In genomic region chr4:704198-704891, GRCh38 we compare ENCODE assay signal across 24 cellular contexts. TPM values are rescaled to one million over a fixed set of nuclear protein-coding genes. Genes with fewer than 3 reads are reported as not detected.
DNase-seq lines count a peak whose midpoint lies in the region; ATAC-seq, FAIRE-seq and TF ChIP-seq lines count a peak whose summit lies in the region.
"Had no signal": no experiment of that assay in that cellular context is flagged by ENCODE, and none has a peak within 500 bp of the region (broad histone marks: within the 10 kb centered on the region; RNA-seq: fewer than 3 reads in every experiment).

No MANE protein-coding gene starts in this region.

- peaks cover 3% of the 10 kb centered on the region for H3F3A ChIP-seq in SK-N-SH (replicated peaks; ENCODE audit: insufficient read depth)

- WGBS in SK-N-SH (ENCODE audit: low lambda C conversion rate): 96% methylated on average over 27 of the region's 46 CpGs
- 89 to 92% methylated on average over 46 of the region's 46 CpGs for WGBS in pancreas, 2 donors

- ATAC-seq in SK-N-SH treated with all-trans-retinoic acid at 6 μM for 48 hours: no peak
- ATAC-seq in DND-41 (ENCODE audit: insufficient read depth, low read depth): no peak
- ATAC-seq in left lobe of liver: no peak
- no peak for ATAC-seq in pancreas

- no peak for TF ChIP-seq EP300 in SK-N-SH (IDR thresholded peaks at IDR 0.05; ENCODE audit: borderline replicate concordance in 1 of 2, low read depth in 1 of 2, low read length in 1 of 2)

- H4K20me1 ChIP-seq in SK-N-SH (ENCODE audit: insufficient read depth): peaks cover 21% of the 10 kb centered on the region
- H4K20me1 ChIP-seq in DND-41 (ENCODE audit: insufficient read depth, low read length): peaks cover 21% of the 10 kb centered on the region

- no peak overlapping the region for H3K27ac ChIP-seq in SK-N-SH (ENCODE audit: low read depth in 2 of 2, low read length in 1 of 2)
- no peak overlapping the region for H3K27ac ChIP-seq in DND-41 (ENCODE audit: low read length)
- no peak overlapping the region for H3K27ac ChIP-seq in pancreas
- H3K27ac ChIP-seq: 22Rv1, foreskin keratinocyte, hepatocyte had no signal

- CTCF ChIA-PET in SK-N-SH (lab: Yijun Ruan, JAX): interaction anchor here (2.4 kb wide), 1 partner anchor 20 kb away, joined by 8 read pairs; no protein-coding TSS in a partner anchor

- TF ChIP-seq CTCF in SK-N-SH (IDR thresholded peaks at IDR 0.05) (no peak), DND-41 (IDR thresholded peaks at IDR 0.05; ENCODE audit: borderline replicate concordance, extremely low read depth, low read length, poor library complexity, severe bottlenecking) (no peak), pancreas (IDR thresholded peaks at IDR 0.05) (no peak)

- no peaks in the 10 kb centered on the region for H3K9me3 ChIP-seq in SK-N-SH
- no peaks in the 10 kb centered on the region for H3K9me3 ChIP-seq in DND-41 (ENCODE audit: insufficient read depth, low read length, severe bottlenecking)
- H3K9me3 ChIP-seq in pancreas: no peaks in the 10 kb centered on the region
- H3K9me3 ChIP-seq: tibial nerve had no signal

- POLR2A ChIA-PET in SK-N-SH (lab: Yijun Ruan, JAX): interaction anchor here (1.4 kb wide), 1 partner anchor 17 kb away, joined by 3 read pairs; no protein-coding TSS in a partner anchor

- H2AFZ ChIP-seq in SK-N-SH (ENCODE audit: low read depth) (no peak overlapping the region), DND-41 (ENCODE audit: low read depth, low read length) (no peak overlapping the region)

- H3K4me2 ChIP-seq in SK-N-SH (no peak overlapping the region), DND-41 (ENCODE audit: insufficient read depth, low read length) (peak overlapping the region; percentile 83; the same call in 1 of the 2 replicates)

- intact Hi-C loops in pancreas (cut with DNase I): no loop called here

- no peaks in the 10 kb centered on the region for H3K27me3 ChIP-seq in SK-N-SH (ENCODE audit: insufficient read depth)
- H3K27me3 ChIP-seq in DND-41 (ENCODE audit: insufficient read depth, low read length, poor library complexity): no peaks in the 10 kb centered on the region
- no peaks in the 10 kb centered on the region for H3K27me3 ChIP-seq in pancreas
- H3K27me3 ChIP-seq: dorsolateral prefrontal cortex, foreskin keratinocyte, hepatocyte, tibial nerve had no signal

- TF ChIP-seq RAD21 in SK-N-SH (IDR thresholded peaks at IDR 0.05; ENCODE audit: low read length): no peak

- no peaks in the 10 kb centered on the region for H3K9me2 ChIP-seq in SK-N-SH

- peaks cover 33% of the 10 kb centered on the region for H3K79me2 ChIP-seq in SK-N-SH (ENCODE audit: insufficient read depth)
- peaks cover 35% of the 10 kb centered on the region for H3K79me2 ChIP-seq in DND-41 (ENCODE audit: insufficient read depth, low read length)

- peaks cover 0 to 17% of the 10 kb centered on the region in 2 experiments; a peak in 2 of 4 replicates for H3K4me1 ChIP-seq in SK-N-SH (ENCODE audit: control insufficient read depth in 1 of 2, insufficient read depth in 2 of 2, low read depth in 1 of 2, low read length in 1 of 2)
- H3K4me1 ChIP-seq in DND-41 (ENCODE audit: insufficient read depth, low read length): peaks cover 33% of the 10 kb centered on the region
- peaks cover 0 to 6% (median 0%) of the 10 kb centered on the region in 3 donors for H3K4me1 ChIP-seq in pancreas
- H3K4me1 ChIP-seq: foreskin keratinocyte had no signal

- H3K9ac ChIP-seq in SK-N-SH: no peak overlapping the region
- no peak overlapping the region for H3K9ac ChIP-seq in DND-41 (ENCODE audit: low read depth, low read length)

- FAIRE-seq in pancreas (lab: Jason Lieb, UNC): no peak
- FAIRE-seq: bronchial epithelial cell, D721Med, G401.6, H54 had no signal

- DNase-seq in SK-N-SH: peak; percentile 35
- no peak for DNase-seq in DND-41
- DNase-seq in left lobe of liver (ENCODE audit: low spot score): peak; percentile 52
- peak in 4 of 6 donors; percentile 31 to 83 (median 61) for DNase-seq in pancreas
- DNase-seq in OCI-M1 (lab: John Stamatoyannopoulos, UW): no peak
- no peak for DNase-seq in UCSD-AML1 (lab: John Stamatoyannopoulos, UW; ENCODE audit: unreplicated experiment)
- DNase-seq in NCI-H1105 treated with DMSO at 0.1 percent for 48 hours (lab: John Stamatoyannopoulos, UW): no peak
- DNase-seq: activated CD8-positive, alpha-beta T cell treated with anti-CD3 and anti-CD28 coated beads, Interleukin-2, amount 10 ng/mL, durations not matched to agents 7 days and 5 days; AML-193; dorsolateral prefrontal cortex; foreskin keratinocyte; NCI-H1436 treated with DMSO at 0.1 percent for 48 hours; NCI-H69; T-cell; WERI-Rb-1 had no signal

- H3K36me3 ChIP-seq in SK-N-SH (replicated peaks in 1 of 2; ENCODE audit: control insufficient read depth in 1 of 2, insufficient read depth in 2 of 2, low read length in 1 of 2) (no peaks in the 10 kb centered on the region), DND-41 (ENCODE audit: insufficient read depth, low read length) (peaks cover 15% of the 10 kb centered on the region), pancreas (no peaks in the 10 kb centered on the region)

- H3K4me3 ChIP-seq in SK-N-SH (ENCODE audit: low read depth in 2 of 2, low read length in 1 of 2): no peak overlapping the region
- H3K4me3 ChIP-seq in DND-41 (ENCODE audit: low read depth in 1 of 2, low read length in 2 of 2): no peak overlapping the region
- H3K4me3 ChIP-seq in pancreas: no peak overlapping the region
- H3K4me3 ChIP-seq: hepatocyte had no signal

TF ChIP-seq in SK-N-SH, 30 proteins besides CTCF, POLR2A, EP300 and RAD21 (continues in another document):
- TF ChIP-seq USF2 (IDR thresholded peaks at IDR 0.05; ENCODE audit: borderline replicate concordance, low read depth, low read length) (no peak), NFIC (IDR thresholded peaks at IDR 0.05; ENCODE audit: borderline replicate concordance) (no peak), FOXJ3 (CRISPR knock-in tag; IDR thresholded peaks at IDR 0.05) (no peak), PBX3 (IDR thresholded peaks at IDR 0.05) (no peak), JUND (IDR thresholded peaks at IDR 0.05) (no peak)

TF ChIP-seq in SK-N-SH treated with all-trans-retinoic acid at 6 μM for 48 hours, 23 proteins besides CTCF, POLR2A, EP300 and RAD21:
- TF ChIP-seq ISL1 (CRISPR knock-in tag; IDR thresholded peaks at IDR 0.05) (no peak), ESRRG (CRISPR knock-in tag; IDR thresholded peaks at IDR 0.05) (no peak), TCF4 (CRISPR knock-in tag; IDR thresholded peaks at IDR 0.05; ENCODE audit: borderline replicate concordance) (no peak), ZNF565 (CRISPR knock-in tag; conservative IDR thresholded peaks at IDR 0.05; ENCODE audit: low read depth) (no peak), OSR1 (CRISPR knock-in tag; IDR thresholded peaks at IDR 0.05) (no peak), PATZ1 (CRISPR knock-in tag; IDR thresholded peaks at IDR 0.05; ENCODE audit: borderline replicate concordance) (no peak), SNAI2 (CRISPR knock-in tag; IDR thresholded peaks at IDR 0.05) (no peak), ARNTL (CRISPR knock-in tag; IDR thresholded peaks at IDR 0.05; ENCODE audit: borderline replicate concordance, low read depth) (no peak), PPARA (CRISPR knock-in tag; IDR thresholded peaks at IDR 0.05; ENCODE audit: borderline replicate concordance) (no peak)

RNA-seq across cellular contexts. Expression of gene PCGF3, which starts 1.3 kb away (rescaled TPM):
- polyA plus RNA-seq in SK-N-SH (2012; rRNA removed) (44.8 and 47.0 TPM in 2 replicates), pancreas (10 to 100 TPM; 43.3 to 66.8 TPM)
- polyA plus RNA-seq in SK-N-SH (2012; cell fraction: cytosol; rRNA removed): 19.3 and 28.5 TPM in 2 replicates
- polyA plus RNA-seq in SK-N-SH (2012; cell fraction: nucleus; rRNA removed): 193 TPM in 2 replicates
- total RNA-seq in left lobe of liver (16.6 TPM), pancreas (10 to 100 TPM; 12.3 to 34.3 (median 14.3) TPM)

RNA-seq across cellular contexts. Expression of gene SLC49A3, which starts 15.4 kb away (rescaled TPM):
- polyA plus RNA-seq in SK-N-SH (2012; rRNA removed) (0.05 and 0.15 TPM in 2 replicates), pancreas (10 to 100 TPM; 14.3 to 20.8 TPM)
- not detected in 2 replicates for polyA plus RNA-seq in SK-N-SH (2012; cell fraction: cytosol; rRNA removed)
- polyA plus RNA-seq in SK-N-SH (2012; cell fraction: nucleus; rRNA removed): 0.70 and 0.83 TPM in 2 replicates
- total RNA-seq in left lobe of liver (7.6 TPM), pancreas (1 to 10 TPM; 3.3 to 9.0 (median 5.5) TPM)
- polyA plus RNA-seq: neural cell had no signal

RNA-seq across cellular contexts. Expression of gene MYL5, which starts 30.0 kb away (rescaled TPM):
- polyA plus RNA-seq in SK-N-SH (2012; rRNA removed) (46.9 and 51.7 TPM in 2 replicates), pancreas (10 to 100 TPM; 19.4 to 29.3 TPM)
- polyA plus RNA-seq in SK-N-SH (2012; cell fraction: cytosol; rRNA removed): 38.1 and 40.2 TPM in 2 replicates
- polyA plus RNA-seq in SK-N-SH (2012; cell fraction: nucleus; rRNA removed): 157 and 191 TPM in 2 replicates
- total RNA-seq in left lobe of liver (7.4 TPM), pancreas (1 to 10 TPM; 4.0 to 9.0 (median 5.2) TPM)

RNA-seq across cellular contexts. Expression of gene ATP5ME, which starts 30.3 kb away (rescaled TPM):
- polyA plus RNA-seq in SK-N-SH (2012; rRNA removed) (976 and 1,185 TPM in 2 replicates), pancreas (100 to 1,000 TPM; 310 to 318 TPM)
- 1,140 and 1,209 TPM in 2 replicates for polyA plus RNA-seq in SK-N-SH (2012; cell fraction: cytosol; rRNA removed)
- 266 and 644 TPM in 2 replicates for polyA plus RNA-seq in SK-N-SH (2012; cell fraction: nucleus; rRNA removed)
- total RNA-seq in left lobe of liver (203 TPM), pancreas (100 to 1,000 TPM in 5 of 6 donors, 10 to 100 TPM in 1; 88.4 to 131 (median 111) TPM)

Comparison
In these comparisons a context has a peak if more than half of its experiments do, and no peak if none do; other contexts are left out.
1. DNase-seq: peak in SK-N-SH (single experiment), left lobe of liver (single experiment) and pancreas (4 of 6); none in DND-41 (single experiment), OCI-M1 (single experiment), UCSD-AML1 (single experiment) and NCI-H1105 treated with DMSO at 0.1 percent for 48 hours (single experiment).